Comparison of ENCODE assay signal across 25 cellular contexts in the genomic region with DNA sequence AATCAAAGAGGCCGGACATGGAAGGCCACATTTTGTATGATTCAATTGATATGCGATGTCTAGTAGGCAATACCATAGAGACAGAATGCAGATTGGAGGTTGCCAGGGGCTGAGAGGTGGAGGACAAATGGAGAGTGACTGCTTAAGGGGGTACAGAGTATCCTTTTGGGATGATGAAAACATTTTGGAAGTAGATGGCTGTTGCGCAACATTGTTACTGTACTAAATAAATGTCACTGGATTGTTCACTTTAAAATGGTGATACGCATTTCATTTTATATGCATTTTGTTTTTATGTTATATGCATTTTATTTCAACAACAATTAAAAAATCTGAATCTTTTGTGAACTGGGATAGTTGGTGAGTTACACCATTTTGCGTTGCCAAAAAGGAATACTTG.
DNase-seq lines count a peak whose midpoint lies in the region; ATAC-seq, FAIRE-seq and TF ChIP-seq lines count a peak whose summit lies in the region.
"Had no signal": no experiment of that assay in that cellular context is flagged by ENCODE, and none has a peak within 500 bp of the region (broad histone marks: within the 10 kb centered on the region; RNA-seq: fewer than 3 reads in every experiment).

No MANE protein-coding gene starts in this region.

- no peak overlapping the region for H3K56ac ChIP-seq in H1 (replicated peaks; ENCODE audit: insufficient read length, low read depth, low read length)

- POLR2A ChIA-PET in HepG2 (lab: Yijun Ruan, JAX) (no interaction called here), H1 (lab: Charles Lee; ENCODE audit: partially characterized antibody) (no interaction called here)

- no peak overlapping the region for H3K14ac ChIP-seq in H1 (ENCODE audit: insufficient read length)

- H3K36me3 ChIP-seq in HepG2 (replicated peaks in 1 of 2; ENCODE audit: control insufficient read depth in 1 of 2, insufficient read depth in 2 of 2, low read length in 2 of 2) = no peaks in the 10 kb centered on the region
- H3K36me3 ChIP-seq in right lobe of liver = no peaks in the 10 kb centered on the region
- no peaks in the 10 kb centered on the region for H3K36me3 ChIP-seq in H1 (ENCODE audit: control insufficient read depth in 2 of 4, insufficient read depth in 4 of 4, low read length in 3 of 4)
- H3K36me3 ChIP-seq: BE2C, BLaER1 had no signal

- no peak overlapping the region for H3K4ac ChIP-seq in H1 (replicated peaks; ENCODE audit: insufficient read length, low read depth, low read length)

- no peak for DNase-seq in HepG2 (ENCODE audit: low spot score)
- no peak for DNase-seq in right lobe of liver
- no peak for DNase-seq in H1 (ENCODE audit: low read depth in 1 of 2, low spot score in 2 of 2)
- no peak for DNase-seq in cardiac septum (ENCODE audit: low spot score)
- DNase-seq: ACHN; BE2C; C1 segment of cervical spinal cord; CD4-positive, alpha-beta memory T cell; CD4-positive, CD25-positive, alpha-beta regulatory T cell; CD8-positive, alpha-beta memory T cell; COR-L47; DMS 273 treated with DMSO at 0.1 percent for 48 hours; DMS153; DMS53; DMS79; DND-41; EL; GDM1 had no signal

- no peak overlapping the region for H4K8ac ChIP-seq in H1 (ENCODE audit: extremely low read depth, insufficient read depth, low read length)

- H3K27me3 ChIP-seq in HepG2 (ENCODE audit: control insufficient read depth in 1 of 2, insufficient read depth in 2 of 2, low read length in 2 of 2) (no peaks in the 10 kb centered on the region; a peak in 1 of 5 replicates), right lobe of liver (no peaks in the 10 kb centered on the region), H1 (replicated peaks in 1 of 4; ENCODE audit: control insufficient read depth in 3 of 4, extremely low read depth in 1 of 4, insufficient read depth in 3 of 4, low read length in 3 of 4) (no peaks in the 10 kb centered on the region)
- H3K27me3 ChIP-seq: BE2C, BLaER1 had no signal

- no peaks in the 10 kb centered on the region for H3K79me1 ChIP-seq in H1 (ENCODE audit: low read depth, low read length)

- H2AK5ac ChIP-seq in H1 (ENCODE audit: low read depth, low read length) = no peak overlapping the region

- H2BK12ac ChIP-seq in H1 (ENCODE audit: low read depth, low read length) = no peak overlapping the region

- no TSS peak for BruUV-seq in HepG2 (replicated peaks; lab: Mats Ljungman, UMichigan)

- H3K23ac ChIP-seq in H1 (ENCODE audit: insufficient read length) = no peak overlapping the region

- H4K20me1 ChIP-seq in HepG2 (ENCODE audit: insufficient read depth, low read length) (no peaks in the 10 kb centered on the region), H1 (replicated peaks in 1 of 2; ENCODE audit: control insufficient read depth in 1 of 2, insufficient read depth in 2 of 2, low read length in 2 of 2) (no peaks in the 10 kb centered on the region)
- H4K20me1 ChIP-seq: BLaER1 had no signal

- in situ Hi-C loops in HepG2 (cut with HindIII; ENCODE audit: extremely low pct_ligation_motif_present, low pct_unique_long_range_greater_than_20kb) = no loop called here

- H3K9ac ChIP-seq in HepG2 (ENCODE audit: insufficient read depth, low read depth, low read length) (no peak overlapping the region), H1 (replicated peaks in 1 of 4; ENCODE audit: extremely low read depth in 1 of 4, low read depth in 3 of 4, low read length in 3 of 4) (no peak overlapping the region)
- H3K9ac ChIP-seq: BLaER1 had no signal

- H3K4me3 ChIP-seq in HepG2 (replicated peaks in 1 of 3; ENCODE audit: insufficient read depth in 1 of 3, low read depth in 2 of 3, low read length in 3 of 3) (no peak overlapping the region), right lobe of liver (no peak overlapping the region), H1 (ENCODE audit: extremely low read depth in 1 of 4, insufficient read depth in 2 of 4, low read depth in 3 of 4, low read length in 4 of 4) (no peak overlapping the region)
- H3K4me3 ChIP-seq: BLaER1, GM12878 had no signal

- WGBS in HepG2 (ENCODE audit: low lambda C conversion rate) = 64% methylated on average over 5 of the region's 5 CpGs
- 95% methylated on average over 5 of the region's 5 CpGs for WGBS in right lobe of liver (ENCODE audit: insufficient coverage, low coverage, low lambda C conversion rate, missing lambda C conversion rate)
- 89% methylated on average over 5 of the region's 5 CpGs; no CpG with 5 or more reads in 1 of the 2 experiments for WGBS in H1 (ENCODE audit: extremely low coverage in 1 of 2, insufficient coverage in 1 of 2, insufficient read length in 1 of 2, insufficient replicate concordance in 2 of 2, low coverage in 1 of 2, low lambda C conversion rate in 2 of 2, missing lambda C conversion rate in 1 of 2), 2 experiments

- TF ChIP-seq POLR2A in HepG2 (IDR thresholded peaks at IDR 0.05; ENCODE audit: insufficient read depth in 1 of 2, low read depth in 2 of 2, low read length in 2 of 2) = no peak
- no peak for TF ChIP-seq POLR2A in right lobe of liver (IDR thresholded peaks at IDR 0.05)
- no peak for TF ChIP-seq POLR2A in H1 (IDR thresholded peaks at IDR 0.05; ENCODE audit: control extremely low read depth in 1 of 2, low read depth in 2 of 2, low read length in 2 of 2)

- H3K9me3 ChIP-seq in HepG2 (ENCODE audit: low read length) = no peaks in the 10 kb centered on the region; the same call in 1 of the 2 replicates
- no peaks in the 10 kb centered on the region for H3K9me3 ChIP-seq in right lobe of liver
- H3K9me3 ChIP-seq in H1 (ENCODE audit: insufficient read depth in 2 of 2, low read depth in 1 of 2, low read length in 1 of 2) = peaks cover 0 to 7% of the 10 kb centered on the region in 2 experiments; a peak in 2 of 4 replicates
- H3K9me3 ChIP-seq: BE2C had no signal

- no peak overlapping the region for H2BK20ac ChIP-seq in H1 (ENCODE audit: low read length)

- H4K91ac ChIP-seq in H1 (replicated peaks; ENCODE audit: insufficient read length, low read length) = no peak overlapping the region

- H2BK15ac ChIP-seq in H1 (ENCODE audit: low read length) = no peak overlapping the region

- H3K79me2 ChIP-seq in HepG2 (ENCODE audit: insufficient read depth, low read length) (no peaks in the 10 kb centered on the region), H1 (ENCODE audit: control insufficient read depth in 1 of 2, insufficient read depth in 2 of 2, low read length in 2 of 2) (no peaks in the 10 kb centered on the region)

- TF ChIP-seq RAD21 in HepG2 (CRISPR knock-in tag; IDR thresholded peaks at IDR 0.05) (no peak), Ishikawa (IDR thresholded peaks at IDR 0.05; ENCODE audit: low read depth) (no peak), H1 (IDR thresholded peaks at IDR 0.05 in 1 of 2, conservative IDR thresholded peaks at IDR 0.05 in 1 of 2; ENCODE audit: low read depth in 2 of 2, low read length in 2 of 2) (no peak)

- no peak overlapping the region for H2BK5ac ChIP-seq in H1 (ENCODE audit: low read depth, low read length)

- FAIRE-seq in HepG2 (lab: Jason Lieb, UNC) (no peak), H1 (lab: Jason Lieb, UNC) (no peak)
- FAIRE-seq: GM12878, GM12892, GM18507 had no signal

- no peak overlapping the region for H3K4me2 ChIP-seq in HepG2 (ENCODE audit: low read depth, low read length)
- no peak overlapping the region for H3K4me2 ChIP-seq in H1 (ENCODE audit: insufficient read depth in 1 of 2, low read depth in 2 of 2, low read length in 2 of 2)
- H3K4me2 ChIP-seq: BLaER1 had no signal

- H3K18ac ChIP-seq in H1 (ENCODE audit: extremely low read depth, low read length) = no peak overlapping the region

- no peak for TF ChIP-seq EP300 in HepG2 (IDR thresholded peaks at IDR 0.05; ENCODE audit: low read depth in 2 of 2, low read length in 2 of 2)
- no peak for TF ChIP-seq EP300 in HepG2 (CRISPR knock-in tag; IDR thresholded peaks at IDR 0.05; ENCODE audit: borderline replicate concordance)
- TF ChIP-seq EP300 in Ishikawa (IDR thresholded peaks at IDR 0.05; ENCODE audit: borderline replicate concordance) = no peak
- TF ChIP-seq EP300 in H1 (IDR thresholded peaks at IDR 0.05; ENCODE audit: borderline replicate concordance in 1 of 2, low read depth in 2 of 2, low read length in 2 of 2) = no peak

- ATAC-seq in HepG2 (no peak), right lobe of liver (no peak), GM19467 (IDR thresholded peaks at IDR 0.05; ENCODE audit: unreplicated experiment) (no peak)
- ATAC-seq: GM12878 had no signal

- no peak overlapping the region for H4K5ac ChIP-seq in H1 (ENCODE audit: insufficient read length, low read depth, low read length)

- no peaks in the 10 kb centered on the region for H3K23me2 ChIP-seq in H1 (ENCODE audit: low read depth, low read length)

- H3K27ac ChIP-seq in HepG2 (ENCODE audit: extremely low read length, insufficient read depth, low read length) (no peak overlapping the region), right lobe of liver (no peak overlapping the region), H1 (ENCODE audit: low read depth, low read length) (no peak overlapping the region)
- H3K27ac ChIP-seq: 22Rv1, BLaER1 had no signal

- intact Hi-C loops in HepG2 (cut with micrococcal nuclease; ENCODE audit: unreplicated experiment) (no loop called here), right lobe of liver (cut with DNase I) (no loop called here), cardiac septum (cut with DNase I) (no loop called here)

- H2AFZ ChIP-seq in HepG2 (ENCODE audit: low read length) (no peak overlapping the region), H1 (ENCODE audit: low read length) (no peak overlapping the region)

- CTCF ChIA-PET in HepG2 (lab: Yijun Ruan, JAX; ENCODE audit: low intra/inter-chr PET ratio, low total read pairs) (no interaction called here), H1 (lab: Charles Lee; ENCODE audit: partially characterized antibody) (interaction anchor here (1.3 kb wide), 1 partner anchor 131 kb away, joined by 3 read pairs; no protein-coding TSS in a partner anchor)

- no peak overlapping the region for H2BK120ac ChIP-seq in H1 (replicated peaks; ENCODE audit: low read depth, low read length)

- TF ChIP-seq CTCF in HepG2 (CRISPR knock-in tag; IDR thresholded peaks at IDR 0.05) (no peak), right lobe of liver (IDR thresholded peaks at IDR 0.05) (no peak), H1 (IDR thresholded peaks at IDR 0.05; ENCODE audit: control extremely low read depth in 1 of 3, insufficient read depth in 1 of 3, low read depth in 1 of 3, low read length in 3 of 3) (no peak)

- H3K4me1 ChIP-seq in HepG2 (ENCODE audit: insufficient read depth, low read length) = peaks cover 3% of the 10 kb centered on the region
- H3K4me1 ChIP-seq in right lobe of liver = peaks cover 0 to 1% (median 0%) of the 10 kb centered on the region in 4 donors
- H3K4me1 ChIP-seq in H1 (replicated peaks in 1 of 4; ENCODE audit: control insufficient read depth in 3 of 4, insufficient read depth in 4 of 4, low read length in 3 of 4) = no peaks in the 10 kb centered on the region
- H3K4me1 ChIP-seq: BE2C, BLaER1 had no signal

TF ChIP-seq in HepG2, 621 proteins besides CTCF, POLR2A, EP300 and RAD21 (continues in another document):
- TF ChIP-seq BRCA1 (CRISPR knock-in tag; IDR thresholded peaks at IDR 0.05) (no peak), CEBPG (CRISPR knock-in tag; IDR thresholded peaks at IDR 0.05) (peak; percentile 29; the same call in 1 of the 2 replicates)

TF ChIP-seq in Ishikawa, 13 proteins besides CTCF, POLR2A, EP300 and RAD21:
- TF ChIP-seq YY1 (IDR thresholded peaks at IDR 0.05; ENCODE audit: low read depth) (no peak), CEBPB (IDR thresholded peaks at IDR 0.05) (peak; percentile 60)

TF ChIP-seq in H1, 55 proteins besides CTCF, POLR2A, EP300 and RAD21 (continues in another document):
- TF ChIP-seq HDAC6 (IDR thresholded peaks at IDR 0.05; ENCODE audit: low read depth, low read length) = no peak
- TF ChIP-seq CEBPB (IDR thresholded peaks at IDR 0.05; ENCODE audit: low read depth, low read length) = peak; percentile 92

Comparison
In these comparisons a context has a peak if more than half of its experiments do, and no peak if none do; other contexts are left out.
1. Of the 41 proteins assayed by ChIP-seq in both HepG2 and H1: peak only in HepG2: none; only in H1: none; in both: CEBPB; in neither: 40.